ENCODE assay signal across 21 cellular contexts in the genomic region with DNA sequence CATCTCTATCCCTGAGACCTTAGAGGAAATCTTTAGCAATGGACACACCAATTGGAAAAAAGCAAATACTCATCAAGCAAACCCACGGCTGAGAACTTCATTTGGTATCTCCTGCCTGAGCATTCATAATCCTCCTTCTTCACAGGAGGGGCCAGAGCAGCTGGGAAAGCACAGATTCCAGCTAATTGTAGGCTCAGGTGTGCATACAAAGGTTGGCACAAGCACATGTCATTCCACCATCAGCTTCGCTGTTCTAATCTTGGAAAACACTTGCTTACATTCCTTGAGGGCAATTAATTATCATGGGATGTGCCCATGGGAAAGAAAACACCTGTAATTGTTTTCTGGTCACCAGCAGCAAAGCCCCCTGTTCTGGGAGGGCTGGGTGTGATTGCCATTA.
"Had no signal": no experiment of that assay in that cellular context is flagged by ENCODE, and none has a peak within 500 bp of the region (broad histone marks: within the 10 kb centered on the region; RNA-seq: fewer than 3 reads in every experiment).

No MANE protein-coding gene starts in this region.

- DNase-seq: activated CD4-positive, alpha-beta T cell treated with anti-CD3 and anti-CD28 coated beads, Interleukin-2, amount 10 ng/mL, durations not matched to agents 7 days and 5 days; activated CD8-positive, alpha-beta T cell treated with anti-CD3 and anti-CD28 coated beads, Interleukin-2, amount 10 ng/mL, durations not matched to agents 7 days and 5 days; activated T-cell treated with anti-CD3 and anti-CD28 coated beads, Interleukin-2, amount 50 U/mL, for 1 hour; aorta; brain microvascular endothelial cell; central memory CD4-positive, alpha-beta T cell; effector memory CD4-positive, alpha-beta T cell; foreskin melanocyte; lower lobe of right lung; mesendoderm; naive B cell; nucleus accumbens; small intestine; stimulated activated CD4-positive, alpha-beta T cell treated with anti-CD3 and anti-CD28 coated beads, Interleukin-2, amount 100 ng/mL, for 24 hours; stimulated activated naive CD8-positive, alpha-beta T cell treated with anti-CD3 and anti-CD28 coated beads, Interleukin-15, amount 100 ng/mL, for 72 hours; tibial artery had no signal

- H3K4me1 ChIP-seq: lower lobe of right lung, tibial artery had no signal

- H3K27me3 ChIP-seq: brain microvascular endothelial cell, tibial artery had no signal

- H3K27ac ChIP-seq: brain microvascular endothelial cell, lower lobe of right lung, tibial artery had no signal

- ATAC-seq: activated CD4-positive, CD25-positive, alpha-beta regulatory T cell treated with anti-CD3 and anti-CD28 coated beads, Interleukin-2, amount 50 U/mL, for 24 hours; activated CD8-positive, alpha-beta T cell treated with anti-CD3 and anti-CD28 coated beads, Interleukin-2, amount 10 ng/mL, durations not matched to agents 7 days and 5 days; activated naive CD4-positive, alpha-beta T cell treated with anti-CD3 and anti-CD28 coated beads, Interleukin-2, amount 50 U/mL, for 72 hours; activated T-helper 17 cell treated with anti-CD3 and anti-CD28 coated beads, Interleukin-2, amount 50 U/mL, for 72 hours; left lobe of liver; lower lobe of right lung; stimulated activated effector memory CD8-positive, alpha-beta T cell treated with anti-CD3 and anti-CD28 coated beads, Interleukin-12 subunit alpha, Interleukin-12 subunit beta, amount 100 ng/mL, for 72 hours; stimulated activated naive CD8-positive, alpha-beta T cell treated with anti-CD3 and anti-CD28 coated beads, Interleukin-15, amount 100 ng/mL, for 72 hours had no signal
